1 cellular context compared by ENCODE assay signal in genomic region chr1:179828554-179829110, GRCh38.
TF ChIP-seq lines count a peak whose summit lies in the region.

No MANE protein-coding gene starts in this region.

TF ChIP-seq in HepG2, 621 proteins besides CTCF, POLR2A, EP300 and RAD21:
- TF ChIP-seq CEBPZ (IDR thresholded peaks at IDR 0.05; ENCODE audit: low read length) (no peak), ZNF674 (CRISPR knock-in tag; IDR thresholded peaks at IDR 0.05; ENCODE audit: low read depth) (no peak), ZBTB8A (CRISPR knock-in tag; IDR thresholded peaks at IDR 0.05; ENCODE audit: borderline replicate concordance, low read depth) (no peak), ZNF720 (CRISPR knock-in tag; IDR thresholded peaks at IDR 0.05) (no peak), ZSCAN22 (CRISPR knock-in tag; IDR thresholded peaks at IDR 0.05) (no peak), NFIB (CRISPR knock-in tag; IDR thresholded peaks at IDR 0.05; ENCODE audit: borderline replicate concordance) (no peak), SALL1 (CRISPR knock-in tag; IDR thresholded peaks at IDR 0.05) (no peak), DNMT1 (CRISPR knock-in tag; IDR thresholded peaks at IDR 0.05) (no peak)
